In the genomic region with DNA sequence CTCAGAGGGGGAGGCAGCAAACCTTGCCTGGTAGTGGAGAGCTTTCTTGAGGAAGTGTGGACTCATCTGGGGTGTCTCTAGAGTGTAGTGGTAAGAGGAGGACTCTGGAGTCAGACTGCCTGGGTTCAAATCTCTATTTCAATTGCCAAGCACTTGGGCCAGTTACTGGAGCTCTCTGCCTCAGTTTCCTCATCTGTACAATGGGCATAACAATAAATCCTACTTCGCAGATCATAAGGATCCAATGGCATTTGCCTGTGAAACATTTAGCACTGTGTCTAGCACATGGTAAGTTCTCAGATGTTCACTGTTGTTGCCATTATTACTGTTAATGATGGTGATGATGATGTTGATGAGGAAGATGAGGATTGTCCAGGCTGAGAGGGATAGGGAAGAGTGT, we compare ENCODE assay signal across 2 cellular contexts.
TF ChIP-seq lines count a peak whose summit lies in the region.

No MANE protein-coding gene starts in this region.

TF ChIP-seq in HepG2, 621 proteins besides CTCF, POLR2A, EP300 and RAD21:
- peak; percentile 43; the same call in 1 of the 2 replicates for TF ChIP-seq ZNF629 (CRISPR knock-in tag; conservative IDR thresholded peaks at IDR 0.05)
- TF ChIP-seq, protein P1, sequence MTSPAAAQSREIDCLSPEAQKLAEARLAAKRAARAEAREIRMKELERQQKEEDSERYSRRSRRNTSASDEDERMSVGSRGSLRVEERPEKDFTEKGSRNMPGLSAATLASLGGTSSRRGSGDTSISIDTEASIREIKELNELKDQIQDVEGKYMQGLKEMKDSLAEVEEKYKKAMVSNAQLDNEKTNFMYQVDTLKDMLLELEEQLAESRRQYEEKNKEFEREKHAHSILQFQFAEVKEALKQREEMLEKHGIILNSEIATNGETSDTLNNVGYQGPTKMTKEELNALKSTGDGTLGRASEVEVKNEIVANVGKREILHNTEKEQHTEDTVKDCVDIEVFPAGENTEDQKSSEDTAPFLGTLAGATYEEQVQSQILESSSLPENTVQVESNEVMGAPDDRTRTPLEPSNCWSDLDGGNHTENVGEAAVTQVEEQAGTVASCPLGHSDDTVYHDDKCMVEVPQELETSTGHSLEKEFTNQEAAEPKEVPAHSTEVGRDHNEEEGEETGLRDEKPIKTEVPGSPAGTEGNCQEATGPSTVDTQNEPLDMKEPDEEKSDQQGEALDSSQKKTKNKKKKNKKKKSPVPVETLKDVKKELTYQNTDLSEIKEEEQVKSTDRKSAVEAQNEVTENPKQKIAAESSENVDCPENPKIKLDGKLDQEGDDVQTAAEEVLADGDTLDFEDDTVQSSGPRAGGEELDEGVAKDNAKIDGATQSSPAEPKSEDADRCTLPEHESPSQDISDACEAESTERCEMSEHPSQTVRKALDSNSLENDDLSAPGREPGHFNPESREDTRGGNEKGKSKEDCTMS (CRISPR knock-in tag; conservative IDR thresholded peaks at IDR 0.05): no peak

TF ChIP-seq in K562, 482 proteins besides CTCF, POLR2A, EP300 and RAD21:
- peak; percentile 55; the same call in 1 of the 2 replicates for TF ChIP-seq BCOR (IDR thresholded peaks at IDR 0.05)
- TF ChIP-seq NFE2 (IDR thresholded peaks at IDR 0.05; ENCODE audit: low read depth): no peak
- TF ChIP-seq RBM25 (IDR thresholded peaks at IDR 0.05; ENCODE audit: low read depth, low read length, severe bottlenecking): peak; percentile 91
